Comparison of ENCODE assay signal across 28 cellular contexts in the genomic region with DNA sequence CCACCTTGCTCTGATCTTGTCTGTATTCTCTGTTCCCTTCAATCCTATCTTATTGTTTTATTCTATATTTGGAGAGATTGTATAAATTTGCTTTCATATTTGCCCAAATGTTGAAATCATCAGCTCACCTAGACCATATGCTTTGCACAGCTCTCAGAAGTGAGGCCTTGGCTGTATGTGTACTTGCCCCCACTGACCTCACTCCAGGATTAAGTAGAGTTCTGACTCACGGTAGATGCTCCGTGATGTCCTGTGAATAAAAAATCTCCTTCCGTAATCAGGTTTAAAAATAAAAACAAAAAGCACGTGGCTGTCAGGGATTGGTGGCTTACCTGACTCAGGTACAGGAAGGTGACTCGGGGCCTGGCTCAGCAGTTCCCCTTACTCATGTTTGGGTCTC.
"Had no signal": no experiment of that assay in that cellular context is flagged by ENCODE, and none has a peak within 500 bp of the region (broad histone marks: within the 10 kb centered on the region; RNA-seq: fewer than 3 reads in every experiment).

No MANE protein-coding gene starts in this region.

- H3K27ac ChIP-seq: ascending aorta, VCaP had no signal

- H3K4me1 ChIP-seq: ascending aorta had no signal

- FAIRE-seq: TTC549 had no signal

- ATAC-seq: activated CD4-positive, alpha-beta T cell treated with anti-CD3 and anti-CD28 coated beads for 36 hours; activated CD8-positive, alpha-beta memory T cell treated with anti-CD3 and anti-CD28 coated beads, Interleukin-2, amount 10 ng/mL, durations not matched to agents 7 days and 5 days; activated CD8-positive, alpha-beta T cell treated with anti-CD3 and anti-CD28 coated beads, Interleukin-2, amount 10 ng/mL, durations not matched to agents 7 days and 5 days; activated naive CD8-positive, alpha-beta T cell treated with anti-CD3 and anti-CD28 coated beads, Interleukin-2, amount 50 U/mL, for 24 hours had no signal

- H3K4me3 ChIP-seq: ascending aorta had no signal

- DNase-seq: activated B cell treated with CpG ODN at 0.5 μM for 24 hours; activated CD4-positive, alpha-beta memory T cell treated with anti-CD3 and anti-CD28 coated beads, Interleukin-2, amount 10 ng/mL, durations not matched to agents 7 days and 5 days; activated CD4-positive, alpha-beta T cell treated with anti-CD3 and anti-CD28 coated beads for 36 hours; activated CD4-positive, alpha-beta T cell treated with anti-CD3 and anti-CD28 coated beads for 48 hours; activated CD4-positive, alpha-beta T cell treated with anti-CD3 and anti-CD28 coated beads, Interleukin-2, amount 10 ng/mL, durations not matched to agents 7 days and 5 days; activated CD4-positive, alpha-beta T cell treated with anti-CD3 and anti-CD28 coated beads, Interleukin-2, amount 50 U/mL, for 48 hours; activated CD4-positive, CD25-positive, alpha-beta regulatory T cell treated with anti-CD3 and anti-CD28 coated beads, Interleukin-2, amount 50 U/mL, for 72 hours; activated CD8-positive, alpha-beta memory T cell treated with anti-CD3 and anti-CD28 coated beads for 24 hours; activated CD8-positive, alpha-beta memory T cell treated with anti-CD3 and anti-CD28 coated beads, Interleukin-2, amount 10 ng/mL, durations not matched to agents 7 days and 5 days; activated CD8-positive, alpha-beta memory T cell treated with anti-CD3 and anti-CD28 coated beads, Interleukin-2, amount 50 U/mL, for 48 hours; activated CD8-positive, alpha-beta T cell treated with anti-CD3 and anti-CD28 coated beads, Interleukin-2, amount 10 ng/mL, durations not matched to agents 7 days and 5 days; activated effector memory CD4-positive, alpha-beta T cell treated with Interleukin-2 at 50 U/mL for 16 hours; activated gamma-delta T cell; activated naive CD4-positive, alpha-beta T cell treated with anti-CD3 and anti-CD28 coated beads, Interleukin-2, amount 10 ng/mL, durations not matched to agents 7 days and 5 days; activated naive CD4-positive, alpha-beta T cell treated with Interleukin-2 at 50 U/mL for 16 hours; activated naive CD8-positive, alpha-beta T cell treated with anti-CD3 and anti-CD28 coated beads, Interleukin-2, amount 10 ng/mL, durations not matched to agents 7 days and 5 days; activated naive CD8-positive, alpha-beta T cell treated with anti-CD3 and anti-CD28 coated beads, Interleukin-2, amount 50 U/mL, for 24 hours; activated T-cell treated with anti-CD3 and anti-CD28 coated beads, Interleukin-2, amount 50 U/mL, for 24 hours; activated T-cell treated with anti-CD3 and anti-CD28 coated beads, Interleukin-2, amount 50 U/mL, for 48 hours; amygdala; anterior cingulate cortex; central memory CD4-positive, alpha-beta T cell; T-helper 1 cell; T-helper 2 cell; T-helper 9 cell had no signal

- H3K27me3 ChIP-seq: ascending aorta had no signal

- H3K9me3 ChIP-seq: ascending aorta had no signal
